Comparison of ENCODE assay signal across 8 cellular contexts in the genomic region with DNA sequence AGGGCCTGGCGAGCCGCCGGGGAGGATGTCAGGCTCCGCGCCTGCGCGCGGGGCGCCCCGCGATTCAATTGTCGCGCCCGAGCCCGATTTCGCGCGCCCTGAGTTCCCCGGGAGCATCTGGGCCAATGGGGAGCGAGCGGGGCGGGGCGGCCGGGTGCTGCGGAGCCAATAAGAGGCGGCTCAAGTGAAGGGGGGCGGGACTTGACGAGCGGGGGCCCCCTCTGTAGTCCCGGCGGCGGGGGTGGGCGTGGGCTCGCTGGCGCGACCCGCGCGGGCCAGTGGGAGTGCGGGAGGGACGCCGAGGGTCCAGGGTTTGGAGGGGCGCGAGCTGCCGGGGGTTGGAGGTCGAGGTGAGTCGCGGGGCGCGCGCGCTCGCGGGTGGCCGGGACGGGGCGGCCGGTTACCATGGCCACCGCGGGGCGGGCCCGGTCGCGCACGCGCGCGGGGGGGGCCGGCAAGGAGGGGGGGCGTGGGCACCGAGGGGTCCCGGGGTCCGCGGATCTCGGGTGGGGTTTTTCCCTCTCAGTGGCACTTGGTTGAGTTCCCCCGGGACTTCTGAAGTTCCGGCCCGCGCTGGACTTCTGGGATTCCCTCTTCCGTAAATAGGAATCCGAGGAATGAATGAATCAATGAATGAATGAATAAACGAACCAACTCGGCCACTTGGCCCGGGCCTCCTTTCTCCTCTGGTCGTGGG. TPM values are rescaled to one million over a fixed set of nuclear protein-coding genes. Genes with fewer than 3 reads are reported as not detected.
DNase-seq lines count a peak whose midpoint lies in the region; ATAC-seq and TF ChIP-seq lines count a peak whose summit lies in the region.

No MANE protein-coding gene starts in this region.

- intact Hi-C loops in Right ventricle myocardium inferior (cut with DNase I) = no loop called here
- intact Hi-C loops in testis (cut with DNase I; ENCODE audit: low total_unique reads) = no loop called here

- H3K4me3 Mint-ChIP-seq in activated naive CD8-positive, alpha-beta T cell = peak overlapping the region; percentile 98
- H3K4me3 Mint-ChIP-seq in osteocyte (ENCODE audit: unreplicated experiment) = peak overlapping the region; percentile 72

- H3K4me3 ChIP-seq in testis = peak overlapping the region; percentile 69 to 71

- TF ChIP-seq CTCF in osteocyte (IDR thresholded peaks at IDR 0.05) (no peak), testis (IDR thresholded peaks at IDR 0.05) (no peak)

- H3K36me3 ChIP-seq in ES-I3 (ENCODE audit: insufficient read depth, low read length) (peaks cover 3% of the 10 kb centered on the region; the same call in 1 of the 2 replicates), testis (ENCODE audit: low read depth, missing control alignments) (no peaks in the 10 kb centered on the region)

- TF ChIP-seq POLR2A in testis (IDR thresholded peaks at IDR 0.05) = no peak

- ATAC-seq in HG02610 (IDR thresholded peaks at IDR 0.05; ENCODE audit: unreplicated experiment) (peak; percentile 79), Right ventricle myocardium inferior (peak; percentile 95)

- H3K27me3 Mint-ChIP-seq in activated naive CD8-positive, alpha-beta T cell = no peaks in the 10 kb centered on the region
- H3K27me3 Mint-ChIP-seq in osteocyte (ENCODE audit: unreplicated experiment) = no peaks in the 10 kb centered on the region

- no peaks in the 10 kb centered on the region for H3K9me3 ChIP-seq in ES-I3 (ENCODE audit: control insufficient read depth, insufficient read depth, low read length)
- no peaks in the 10 kb centered on the region for H3K9me3 ChIP-seq in testis

- H3K9ac ChIP-seq in ES-I3 (ENCODE audit: low read depth, low read length) = peak overlapping the region; percentile 50; the same call in 1 of the 2 replicates

- 1 to 2% methylated on average over 34 to 36 of the region's 85 CpGs for WGBS in testis, 2 donors

- peaks cover 64% of the 10 kb centered on the region for H3K4me1 Mint-ChIP-seq in activated naive CD8-positive, alpha-beta T cell (ENCODE audit: low read depth)
- peaks cover 42% of the 10 kb centered on the region for H3K4me1 Mint-ChIP-seq in osteocyte (ENCODE audit: unreplicated experiment)

- H3K27ac ChIP-seq in testis = no peak overlapping the region

- no peaks in the 10 kb centered on the region for H3K27me3 ChIP-seq in testis

- peaks cover 33% of the 10 kb centered on the region for H3K4me1 ChIP-seq in ES-I3 (ENCODE audit: insufficient read depth, low read length)
- peaks cover 13% of the 10 kb centered on the region for H3K4me1 ChIP-seq in testis

- no peaks in the 10 kb centered on the region for H3K9me3 Mint-ChIP-seq in activated naive CD8-positive, alpha-beta T cell (ENCODE audit: low read depth)
- H3K9me3 Mint-ChIP-seq in osteocyte (ENCODE audit: unreplicated experiment) = no peaks in the 10 kb centered on the region

- DNase-seq in NCI-H1417 (lab: John Stamatoyannopoulos, UW) (peak; percentile 97 to 98 (median 98)), SKM-1 treated with dmso at 0.1 percent for 144 hours (lab: John Stamatoyannopoulos, UW; ENCODE audit: unreplicated experiment) (peak; percentile 95), Right ventricle myocardium inferior (ENCODE audit: missing footprints) (peak; percentile 98), osteocyte (ENCODE audit: extremely low spot score, unreplicated experiment) (peak; percentile 96), testis (peak; percentile 97)

- H3K36me3 Mint-ChIP-seq in activated naive CD8-positive, alpha-beta T cell = peaks cover 5% of the 10 kb centered on the region
- H3K36me3 Mint-ChIP-seq in osteocyte (ENCODE audit: unreplicated experiment) = no peaks in the 10 kb centered on the region

- peak overlapping the region; percentile 90 for H3K27ac Mint-ChIP-seq in activated naive CD8-positive, alpha-beta T cell
- peak overlapping the region; percentile 97 for H3K27ac Mint-ChIP-seq in osteocyte (ENCODE audit: unreplicated experiment)

RNA-seq across cellular contexts. Expression of gene UHRF1, which starts 0.7 kb away (rescaled TPM):
- total RNA-seq in Right ventricle myocardium inferior = 2.3 TPM
- 20.2 and 20.7 TPM in 2 replicates for total RNA-seq in osteocyte
- 10 to 100 TPM in 1 of 2 donors, 1 to 10 TPM in 1; 10.0 to 11.7 TPM for total RNA-seq in testis
- polyA plus RNA-seq in testis (ENCODE audit: insufficient read depth, low read depth, low replicate concordance) = 9.3 TPM

RNA-seq across cellular contexts. Expression of gene ARRDC5, which starts 7.3 kb away (rescaled TPM):
- total RNA-seq in Right ventricle myocardium inferior = not detected
- not detected in 2 replicates for total RNA-seq in osteocyte
- 10 to 100 TPM in 1 of 2 donors, 1 to 10 TPM in 1; 8.7 to 17.4 TPM for total RNA-seq in testis
- 26.2 TPM for polyA plus RNA-seq in testis (ENCODE audit: insufficient read depth, low read depth, low replicate concordance)

RNA-seq across cellular contexts. Expression of gene PLIN3, which starts 42.6 kb away (rescaled TPM):
- total RNA-seq in Right ventricle myocardium inferior (34.0 TPM), osteocyte (77.8 and 77.9 TPM in 2 replicates), testis (10 to 100 TPM; 63.4 to 82.8 TPM)
- polyA plus RNA-seq in testis (ENCODE audit: insufficient read depth, low read depth, low replicate concordance) = 109 TPM

RNA-seq across cellular contexts. Expression of gene KDM4B, which starts 58.9 kb away (rescaled TPM):
- total RNA-seq in Right ventricle myocardium inferior (38.6 TPM), osteocyte (48.4 and 49.0 TPM in 2 replicates), testis (10 to 100 TPM; 67.7 to 72.7 TPM)
- polyA plus RNA-seq in testis (ENCODE audit: insufficient read depth, low read depth, low replicate concordance) = 33.3 TPM
